Comparison of ENCODE assay signal across 8 cellular contexts in genomic region chr17:31096106-31096436, GRCh38. TPM values are rescaled to one million over a fixed set of nuclear protein-coding genes. Genes with fewer than 3 reads are reported as not detected.
A peak's percentile ranks its signal among the peaks of the same experiment; 100 is the strongest.
DNase-seq lines count a peak whose midpoint lies in the region; ATAC-seq, FAIRE-seq and TF ChIP-seq lines count a peak whose summit lies in the region.

No MANE protein-coding gene starts in this region.

- no peaks in the 10 kb centered on the region for H3K9me3 ChIP-seq in HUES48 (ENCODE audit: control insufficient read depth, insufficient read depth, low read length)
- H3K9me3 ChIP-seq in mucosa of stomach (ENCODE audit: control insufficient read depth, low read length): no peaks in the 10 kb centered on the region

- no peaks in the 10 kb centered on the region for H3K27me3 ChIP-seq in HUES48 (ENCODE audit: control insufficient read depth, insufficient read depth, low read length)
- H3K27me3 ChIP-seq in bronchial epithelial cell (ENCODE audit: control insufficient read depth, insufficient read depth, low read length): no peaks in the 10 kb centered on the region
- H3K27me3 ChIP-seq in mucosa of stomach (ENCODE audit: control insufficient read depth, insufficient read depth, low read length): no peaks in the 10 kb centered on the region

- H3K36me3 ChIP-seq in HUES48 (ENCODE audit: control insufficient read depth, insufficient read depth, low read length) (no peaks in the 10 kb centered on the region), bronchial epithelial cell (ENCODE audit: control insufficient read depth, insufficient read depth, low read length) (no peaks in the 10 kb centered on the region), mucosa of stomach (ENCODE audit: control insufficient read depth, insufficient read depth, low read length) (no peaks in the 10 kb centered on the region)

- DNase-seq in AG09309 (ENCODE audit: low read depth) (no peak), bronchial epithelial cell (ENCODE audit: low read depth) (no peak), GM13976 (ENCODE audit: low spot score) (no peak)

- peaks cover 19% of the 10 kb centered on the region for H3K4me1 ChIP-seq in HUES48 (ENCODE audit: control insufficient read depth, insufficient read depth, low read length)
- peaks cover 5% of the 10 kb centered on the region for H3K4me1 ChIP-seq in mucosa of stomach (ENCODE audit: control insufficient read depth, insufficient read depth, low read length)

- in situ Hi-C loops in GM13976 (cut with MboI; ENCODE audit: low sequenced_read_pairs, unreplicated experiment): no loop called here

- ATAC-seq in GM18858 (IDR thresholded peaks at IDR 0.05; ENCODE audit: unreplicated experiment): no peak
- no peak for ATAC-seq in HG03520 (IDR thresholded peaks at IDR 0.05; ENCODE audit: unreplicated experiment)
- no peak for ATAC-seq in HG02870 (IDR thresholded peaks at IDR 0.05; ENCODE audit: unreplicated experiment)

- H3K4me3 ChIP-seq in AG09309 (ENCODE audit: control insufficient read depth, low read depth, low read length): peak overlapping the region; percentile 97
- H3K4me3 ChIP-seq in HUES48 (ENCODE audit: low read depth, low read length): peak overlapping the region; percentile 97
- H3K4me3 ChIP-seq in bronchial epithelial cell (ENCODE audit: low read depth, low read length): peak overlapping the region; percentile 97
- H3K4me3 ChIP-seq in mucosa of stomach (ENCODE audit: low read length): peak overlapping the region; percentile 42

- peak overlapping the region; percentile 58 for H3K9ac ChIP-seq in HUES48 (ENCODE audit: low read depth, low read length)
- peak overlapping the region; percentile 93 for H3K9ac ChIP-seq in mucosa of stomach (ENCODE audit: low read length)

- TF ChIP-seq CTCF in AG09309 (IDR thresholded peaks at IDR 0.05; ENCODE audit: control insufficient read depth, insufficient read depth, low read depth, low read length, missing control alignments): no peak
- TF ChIP-seq CTCF in bronchial epithelial cell (IDR thresholded peaks at IDR 0.05; ENCODE audit: insufficient read depth, low read length, severe bottlenecking): no peak
- no peak for TF ChIP-seq CTCF in GM13976 (IDR thresholded peaks at IDR 0.05; ENCODE audit: borderline replicate concordance, control extremely low read depth, extremely low read depth, insufficient read depth, missing control alignments)

- FAIRE-seq in bronchial epithelial cell (lab: Jason Lieb, UNC): no peak

- H3K27ac ChIP-seq in HUES48 (ENCODE audit: low read depth, low read length): peak overlapping the region; percentile 96

RNA-seq across cellular contexts. Expression of gene NF1, which starts 1.3 kb away (rescaled TPM):
- 28.4 and 33.2 TPM in 2 replicates for total RNA-seq in bronchial epithelial cell

Comparison
In these comparisons a context has a peak if more than half of its experiments do, and no peak if none do; other contexts are left out.
1. H3K4me3 ChIP-seq: peak in every context shown above with its lines; median percentile 97 in AG09309; 97 in HUES48; 97 in bronchial epithelial cell; 42 in mucosa of stomach.